Comparison of ENCODE assay signal across 16 cellular contexts in genomic region chrX:153734871-153735270, GRCh38. TPM values are rescaled to one million over a fixed set of nuclear protein-coding genes. Genes with fewer than 3 reads are reported as not detected.
"Had no signal": no experiment of that assay in that cellular context is flagged by ENCODE, and none has a peak within 500 bp of the region (broad histone marks: within the 10 kb centered on the region; RNA-seq: fewer than 3 reads in every experiment).

No MANE protein-coding gene starts in this region.

- H3K4me3 Mint-ChIP-seq: activated naive CD8-positive, alpha-beta T cell treated with anti-CD3 and anti-CD28 coated beads, Interleukin-2, amount 50 U/mL, for 24 hours; brain; naive thymus-derived CD8-positive, alpha-beta T cell; stimulated activated naive B cell treated with anti-CD40 and anti-IgM and Interleukin-4, amounts not matched to agents 10 μg/mL and 1 μg/mL and 100 μg/mL, for 72 hours; T-cell had no signal

- H3K27ac Mint-ChIP-seq: activated naive CD8-positive, alpha-beta T cell treated with anti-CD3 and anti-CD28 coated beads, Interleukin-2, amount 50 U/mL, for 24 hours; activated T-helper 2 cell treated with anti-CD3 and anti-CD28 coated beads, Interferon-gamma antibody, Interleukin-2, Interleukin-4, amounts not matched to agents 10 μg/mL and 5 μg/mL and 100 μg/mL, durations not matched to agents 14 hours and 24 hours and 36 hours; naive thymus-derived CD8-positive, alpha-beta T cell; stimulated activated naive B cell treated with anti-CD40 and anti-IgM and Interleukin-4, amounts not matched to agents 10 μg/mL and 1 μg/mL and 100 μg/mL, for 72 hours; T-cell had no signal

- H3K27me3 Mint-ChIP-seq: activated naive CD8-positive, alpha-beta T cell treated with anti-CD3 and anti-CD28 coated beads, Interleukin-2, amount 50 U/mL, for 24 hours; brain; naive thymus-derived CD8-positive, alpha-beta T cell; stimulated activated naive B cell treated with anti-CD40 and anti-IgM and Interleukin-4, amounts not matched to agents 10 μg/mL and 1 μg/mL and 100 μg/mL, for 72 hours had no signal

- ATAC-seq: lower lobe of right lung, upper lobe of right lung had no signal

- DNase-seq: activated CD4-positive, alpha-beta T cell treated with anti-CD3 and anti-CD28 coated beads, Interleukin-2, amount 50 U/mL, for 1 hour; activated naive CD8-positive, alpha-beta T cell treated with anti-CD3 and anti-CD28 coated beads, Interleukin-2, amount 50 U/mL, for 24 hours; activated T-cell treated with anti-CD3 and anti-CD28 coated beads, Interleukin-2, amount 50 U/mL, for 1 hour; anterior cingulate cortex; caudate nucleus; lower lobe of right lung; naive thymus-derived CD8-positive, alpha-beta T cell; stimulated activated CD4-positive, alpha-beta T cell treated with anti-CD3 and anti-CD28 coated beads, Interleukin-4, amount 100 ng/mL, for 4 hours; stimulated activated naive B cell treated with anti-CD40 and anti-IgM and Interleukin-4, amounts not matched to agents 10 μg/mL and 1 μg/mL and 100 μg/mL, for 72 hours; T-cell; T1000; upper lobe of right lung had no signal

- H3K9me3 Mint-ChIP-seq: activated naive CD8-positive, alpha-beta T cell treated with anti-CD3 and anti-CD28 coated beads, Interleukin-2, amount 50 U/mL, for 24 hours had no signal

- H3K27ac ChIP-seq: lower lobe of right lung, parathyroid adenoma, spleen, upper lobe of right lung had no signal

- H3K4me1 Mint-ChIP-seq: brain had no signal

RNA-seq across cellular contexts. Expression of gene PLXNB3, which starts 29.2 kb away (rescaled TPM):
- polyA plus RNA-seq: naive thymus-derived CD8-positive, alpha-beta T cell had no signal

RNA-seq across cellular contexts. Expression of gene SRPK3, which starts 46.0 kb away (rescaled TPM):
- total RNA-seq: activated T-helper 2 cell treated with anti-CD3 and anti-CD28 coated beads, Interferon-gamma antibody, Interleukin-2, Interleukin-4, amounts not matched to agents 10 μg/mL and 5 μg/mL and 100 μg/mL, durations not matched to agents 14 hours and 24 hours and 36 hours; lower lobe of right lung; naive thymus-derived CD8-positive, alpha-beta T cell; spleen; T-cell; upper lobe of right lung had no signal
- polyA plus RNA-seq: naive thymus-derived CD8-positive, alpha-beta T cell had no signal
